In the genomic region with DNA sequence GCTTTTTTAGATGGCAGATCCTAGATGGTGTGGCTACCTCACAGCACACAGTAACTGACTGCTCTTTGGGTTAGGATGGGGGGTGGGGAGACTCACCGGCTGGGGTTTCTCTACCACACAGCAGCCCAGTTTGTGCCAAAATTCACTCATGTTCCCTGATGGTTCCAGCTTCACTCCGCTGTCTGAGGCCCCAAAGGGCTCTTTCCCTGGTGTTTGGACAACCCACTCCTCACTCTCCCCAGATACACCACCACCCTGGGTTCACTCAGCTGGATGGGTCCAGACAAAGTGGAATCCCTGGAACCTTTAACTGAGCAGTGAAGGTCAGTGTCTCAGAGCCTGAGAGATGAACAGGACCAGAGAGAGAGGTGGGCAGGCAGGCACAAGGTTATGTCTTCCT, we compare ENCODE assay signal across 8 cellular contexts. TPM values are rescaled to one million over a fixed set of nuclear protein-coding genes. Genes with fewer than 3 reads are reported as not detected.
DNase-seq lines count a peak whose midpoint lies in the region; ATAC-seq, FAIRE-seq and TF ChIP-seq lines count a peak whose summit lies in the region.
"Had no signal": no experiment of that assay in that cellular context is flagged by ENCODE, and none has a peak within 500 bp of the region (broad histone marks: within the 10 kb centered on the region; RNA-seq: fewer than 3 reads in every experiment).

No MANE protein-coding gene starts in this region.

- peak overlapping the region; percentile 89 to 97 (median 93) for H3K27ac Mint-ChIP-seq in IgD-negative memory B cell
- H3K27ac Mint-ChIP-seq in activated CD4-positive, alpha-beta memory T cell treated with anti-CD3 and anti-CD28 coated beads for 36 hours: peak overlapping the region; percentile 99
- H3K27ac Mint-ChIP-seq in stimulated activated effector memory CD8-positive, alpha-beta T cell treated with anti-CD3 and anti-CD28 coated beads, Interleukin-12 subunit alpha, Interleukin-12 subunit beta, amount 100 ng/mL, for 72 hours: peak overlapping the region; percentile 97

- H3K4me2 ChIP-seq in keratinocyte (ENCODE audit: control insufficient read depth, extremely low read depth, insufficient read depth, low read depth, low read length): peak overlapping the region; percentile 34

- no peak for TF ChIP-seq CTCF in keratinocyte (optimal IDR thresholded peaks at IDR 0.05 in 1 of 3, IDR thresholded peaks at IDR 0.05 in 1 of 3, conservative IDR thresholded peaks at IDR 0.05 in 1 of 3; ENCODE audit: extremely low read depth in 1 of 3, insufficient read depth in 2 of 3, low read length in 3 of 3)

- peaks cover 46% of the 10 kb centered on the region for H3K4me1 ChIP-seq in keratinocyte (ENCODE audit: control insufficient read depth, extremely low read depth, insufficient read depth, low read length)

- peaks cover 54% of the 10 kb centered on the region for H3K79me2 ChIP-seq in keratinocyte (ENCODE audit: control insufficient read depth, insufficient read depth, low read length)

- no peaks in the 10 kb centered on the region for H3K27me3 ChIP-seq in keratinocyte (ENCODE audit: control insufficient read depth, extremely low read depth, insufficient read depth, low read length)

- peaks cover 27% of the 10 kb centered on the region for H4K20me1 ChIP-seq in keratinocyte (ENCODE audit: control insufficient read depth, extremely low read depth, insufficient read depth, low read length)

- POLR2A ChIA-PET in activated CD4-positive, alpha-beta memory T cell treated with anti-CD3 and anti-CD28 coated beads for 36 hours (lab: Charles Lee): interaction anchor here (0.5 to 1.6 kb wide), 2 partner anchors 12 to 55 kb away, joined by 3 to 4 read pairs; no protein-coding TSS in a partner anchor

- no peak for FAIRE-seq in keratinocyte (lab: Jason Lieb, UNC)

- peaks cover 37 to 44% (median 38%) of the 10 kb centered on the region in 3 donors for H3K4me1 Mint-ChIP-seq in IgD-negative memory B cell
- peaks cover 53% of the 10 kb centered on the region for H3K4me1 Mint-ChIP-seq in activated CD4-positive, alpha-beta memory T cell treated with anti-CD3 and anti-CD28 coated beads for 36 hours (ENCODE audit: low read depth)
- H3K4me1 Mint-ChIP-seq in stimulated activated effector memory CD8-positive, alpha-beta T cell treated with anti-CD3 and anti-CD28 coated beads, Interleukin-12 subunit alpha, Interleukin-12 subunit beta, amount 100 ng/mL, for 72 hours: peaks cover 53% of the 10 kb centered on the region

- H3K9ac ChIP-seq in keratinocyte (ENCODE audit: control insufficient read depth, extremely low read depth, insufficient read depth, low read length): no peak overlapping the region

- H3K27ac ChIP-seq in keratinocyte (ENCODE audit: control insufficient read depth, insufficient read depth, low read length): peak overlapping the region; percentile 19

- DNase-seq in activated CD4-positive, alpha-beta memory T cell treated with anti-CD3 and anti-CD28 coated beads for 36 hours: no peak
- no peak for DNase-seq in keratinocyte (ENCODE audit: low read depth, low spot score)
- DNase-seq in stimulated activated effector memory CD8-positive, alpha-beta T cell treated with anti-CD3 and anti-CD28 coated beads, Interleukin-12 subunit alpha, Interleukin-12 subunit beta, amount 100 ng/mL, for 72 hours (ENCODE audit: low spot score in 2 of 2): no peak
- DNase-seq in 8988T: no peak
- no peak for DNase-seq in superior temporal gyrus (ENCODE audit: extremely low spot score)
- DNase-seq: NCI-H2029 treated with DMSO at 0.1 percent for 48 hours had no signal

- no peak for ATAC-seq in stimulated activated effector memory CD8-positive, alpha-beta T cell treated with anti-CD3 and anti-CD28 coated beads, Interleukin-12 subunit alpha, Interleukin-12 subunit beta, amount 100 ng/mL, for 72 hours
- ATAC-seq in GM19463 (IDR thresholded peaks at IDR 0.05; ENCODE audit: unreplicated experiment): no peak

- H3K27me3 Mint-ChIP-seq in IgD-negative memory B cell: no peaks in the 10 kb centered on the region
- no peaks in the 10 kb centered on the region for H3K27me3 Mint-ChIP-seq in activated CD4-positive, alpha-beta memory T cell treated with anti-CD3 and anti-CD28 coated beads for 36 hours

- intact Hi-C loops in activated CD4-positive, alpha-beta memory T cell treated with anti-CD3 and anti-CD28 coated beads for 36 hours (cut with micrococcal nuclease): loop anchor here (5.0 to 10.0 kb wide), 2 partner anchors 33 to 691 kb away; a partner anchor contains a TSS

- peaks cover 17% of the 10 kb centered on the region for H3K9me1 ChIP-seq in keratinocyte (ENCODE audit: control insufficient read depth, extremely low read depth, insufficient read depth, low read length)

- H2AFZ ChIP-seq in keratinocyte (ENCODE audit: control insufficient read depth, low read length): no peak overlapping the region

- H3K36me3 Mint-ChIP-seq in IgD-negative memory B cell: peaks cover 14% of the 10 kb centered on the region
- peaks cover 74% of the 10 kb centered on the region for H3K36me3 Mint-ChIP-seq in activated CD4-positive, alpha-beta memory T cell treated with anti-CD3 and anti-CD28 coated beads for 36 hours
- H3K36me3 Mint-ChIP-seq in stimulated activated effector memory CD8-positive, alpha-beta T cell treated with anti-CD3 and anti-CD28 coated beads, Interleukin-12 subunit alpha, Interleukin-12 subunit beta, amount 100 ng/mL, for 72 hours: peaks cover 89% of the 10 kb centered on the region

- H3K9me3 ChIP-seq in keratinocyte (ENCODE audit: control insufficient read depth, low read depth, low read length): no peaks in the 10 kb centered on the region

- peak overlapping the region; percentile 96 to 100 (median 98) for H3K4me3 Mint-ChIP-seq in IgD-negative memory B cell
- H3K4me3 Mint-ChIP-seq in activated CD4-positive, alpha-beta memory T cell treated with anti-CD3 and anti-CD28 coated beads for 36 hours: peak overlapping the region; percentile 98
- peak overlapping the region; percentile 94 for H3K4me3 Mint-ChIP-seq in stimulated activated effector memory CD8-positive, alpha-beta T cell treated with anti-CD3 and anti-CD28 coated beads, Interleukin-12 subunit alpha, Interleukin-12 subunit beta, amount 100 ng/mL, for 72 hours

- H3K36me3 ChIP-seq in keratinocyte (ENCODE audit: control insufficient read depth in 2 of 2, extremely low read depth in 1 of 2, insufficient read depth in 2 of 2, low read length in 2 of 2): peaks cover 45 to 64% of the 10 kb centered on the region in 2 experiments

- CTCF ChIA-PET in activated CD4-positive, alpha-beta memory T cell treated with anti-CD3 and anti-CD28 coated beads for 36 hours (lab: Charles Lee): interaction anchor here (0.9 to 3.2 kb wide), 3 partner anchors 8 to 100 kb away, joined by 3 to 32 read pairs (median 4); a partner anchor contains a TSS

- no peak overlapping the region for H3K4me3 ChIP-seq in keratinocyte (ENCODE audit: control insufficient read depth in 2 of 3, extremely low read depth in 1 of 3, insufficient read depth in 2 of 3, low read depth in 1 of 3, low read length in 3 of 3)

- dilution Hi-C loops in keratinocyte (cut with MboI; ENCODE audit: extremely low pct_ligation_motif_present, low sequenced_read_pairs): no loop called here

- H3K9me3 Mint-ChIP-seq in IgD-negative memory B cell: no peaks in the 10 kb centered on the region
- H3K9me3 Mint-ChIP-seq in activated CD4-positive, alpha-beta memory T cell treated with anti-CD3 and anti-CD28 coated beads for 36 hours: no peaks in the 10 kb centered on the region
- no peaks in the 10 kb centered on the region for H3K9me3 Mint-ChIP-seq in stimulated activated effector memory CD8-positive, alpha-beta T cell treated with anti-CD3 and anti-CD28 coated beads, Interleukin-12 subunit alpha, Interleukin-12 subunit beta, amount 100 ng/mL, for 72 hours

RNA-seq across cellular contexts. Expression of a gene that starts 3.8 kb away (rescaled TPM):
- polyA plus RNA-seq in IgD-negative memory B cell: 86.2 TPM
- 100 to 1,000 TPM; 135 to 136 TPM for total RNA-seq in activated CD4-positive, alpha-beta memory T cell treated with anti-CD3 and anti-CD28 coated beads for 36 hours
- 127 to 151 TPM (median 138 TPM) in 3 replicates for polyA plus RNA-seq in keratinocyte
- polyA plus RNA-seq in keratinocyte (2011; ENCODE audit: low read depth): 46.3 TPM
- polyA plus RNA-seq in keratinocyte (2011; cell fraction: cytosol; rRNA removed): 85.3 and 114 TPM in 2 replicates
- 210 and 233 TPM in 2 replicates for polyA plus RNA-seq in keratinocyte (2011; cell fraction: nucleus; rRNA removed)
- polyA plus RNA-seq in keratinocyte (2012; ENCODE audit: low replicate concordance): 95.9 and 137 TPM in 2 replicates
- 80.7 to 144 TPM (median 119 TPM) in 3 replicates for polyA minus RNA-seq in keratinocyte
- 98.6 TPM for polyA minus RNA-seq in keratinocyte (2011; cell fraction: cytosol; rRNA and poly(A)+ RNA removed)
- polyA minus RNA-seq in keratinocyte (2011; cell fraction: nucleus; rRNA and poly(A)+ RNA removed): 51.4 and 81.9 TPM in 2 replicates

RNA-seq across cellular contexts. Expression of a gene that starts 4.6 kb away (rescaled TPM):
- polyA plus RNA-seq in IgD-negative memory B cell (1.5 TPM), keratinocyte (8.8 to 16.4 TPM (median 10.8 TPM) in 3 replicates)
- total RNA-seq in activated CD4-positive, alpha-beta memory T cell treated with anti-CD3 and anti-CD28 coated beads for 36 hours: 1 to 10 TPM; 1.9 to 2.4 TPM
- polyA plus RNA-seq in keratinocyte (2011; ENCODE audit: low read depth): 2.5 TPM
- 13.3 and 18.1 TPM in 2 replicates for polyA plus RNA-seq in keratinocyte (2011; cell fraction: cytosol; rRNA removed)
- 9.2 and 11.2 TPM in 2 replicates for polyA plus RNA-seq in keratinocyte (2011; cell fraction: nucleus; rRNA removed)
- polyA plus RNA-seq in keratinocyte (2012; ENCODE audit: low replicate concordance): 6.4 and 7.7 TPM in 2 replicates
- polyA minus RNA-seq in keratinocyte: 3.6 to 7.1 TPM (median 4.4 TPM) in 3 replicates
- polyA minus RNA-seq in keratinocyte (2011; cell fraction: cytosol; rRNA and poly(A)+ RNA removed): 5.2 TPM
- 1.7 and 3.3 TPM in 2 replicates for polyA minus RNA-seq in keratinocyte (2011; cell fraction: nucleus; rRNA and poly(A)+ RNA removed)

RNA-seq across cellular contexts. Expression of a gene that starts 8.0 kb away (rescaled TPM):
- polyA plus RNA-seq in IgD-negative memory B cell (4.5 TPM), keratinocyte (0.26 to 0.40 TPM (median 0.39 TPM) in 3 replicates)
- total RNA-seq in activated CD4-positive, alpha-beta memory T cell treated with anti-CD3 and anti-CD28 coated beads for 36 hours: 1 to 10 TPM; 1.5 to 1.8 TPM
- polyA plus RNA-seq in keratinocyte (2011; ENCODE audit: low read depth): 0.54 TPM
- polyA plus RNA-seq in keratinocyte (2011; cell fraction: cytosol; rRNA removed): 0.27 and 0.64 TPM in 2 replicates
- 0.47 and 0.71 TPM in 2 replicates for polyA plus RNA-seq in keratinocyte (2011; cell fraction: nucleus; rRNA removed)
- polyA plus RNA-seq in keratinocyte (2012; ENCODE audit: low replicate concordance): 1.2 and 3.7 TPM in 2 replicates
- polyA minus RNA-seq in keratinocyte: 0.26 to 2.3 TPM in 2 of 3 replicates, not detected in the other
- polyA minus RNA-seq in keratinocyte (2011; cell fraction: cytosol; rRNA and poly(A)+ RNA removed): not detected
- 0.21 and 0.78 TPM in 2 replicates for polyA minus RNA-seq in keratinocyte (2011; cell fraction: nucleus; rRNA and poly(A)+ RNA removed)

RNA-seq across cellular contexts. Expression of a gene that starts 15.0 kb away (rescaled TPM):
- polyA plus RNA-seq in IgD-negative memory B cell: 5.5 TPM
- total RNA-seq in activated CD4-positive, alpha-beta memory T cell treated with anti-CD3 and anti-CD28 coated beads for 36 hours: 10 to 100 TPM; 13.6 to 14.9 TPM
- 11.5 to 13.3 TPM (median 11.8 TPM) in 3 replicates for polyA plus RNA-seq in keratinocyte
- polyA plus RNA-seq in keratinocyte (2011; ENCODE audit: low read depth): 8.4 TPM
- 9.1 and 11.2 TPM in 2 replicates for polyA plus RNA-seq in keratinocyte (2011; cell fraction: cytosol; rRNA removed)
- 15.5 and 16.1 TPM in 2 replicates for polyA plus RNA-seq in keratinocyte (2011; cell fraction: nucleus; rRNA removed)
- 5.4 and 5.9 TPM in 2 replicates for polyA plus RNA-seq in keratinocyte (2012; ENCODE audit: low replicate concordance)
- polyA minus RNA-seq in keratinocyte: 7.2 to 18.1 TPM (median 14.8 TPM) in 3 replicates
- polyA minus RNA-seq in keratinocyte (2011; cell fraction: cytosol; rRNA and poly(A)+ RNA removed): 8.1 TPM
- 4.0 and 7.9 TPM in 2 replicates for polyA minus RNA-seq in keratinocyte (2011; cell fraction: nucleus; rRNA and poly(A)+ RNA removed)

RNA-seq across cellular contexts. Expression of a gene that starts 19.2 kb away (rescaled TPM):
- polyA plus RNA-seq in IgD-negative memory B cell (0.13 TPM), keratinocyte (4.6 to 25.8 TPM (median 9.8 TPM) in 3 replicates)
- 1 to 10 TPM in 1 of 2 experiments, under 1 TPM in 1; 0.64 to 1.3 TPM for total RNA-seq in activated CD4-positive, alpha-beta memory T cell treated with anti-CD3 and anti-CD28 coated beads for 36 hours
- polyA plus RNA-seq in keratinocyte (2011; ENCODE audit: low read depth): 103 TPM
- 6.3 and 8.0 TPM in 2 replicates for polyA plus RNA-seq in keratinocyte (2011; cell fraction: cytosol; rRNA removed)
- 40.6 and 43.8 TPM in 2 replicates for polyA plus RNA-seq in keratinocyte (2011; cell fraction: nucleus; rRNA removed)
- 2.4 and 66.3 TPM in 2 replicates for polyA plus RNA-seq in keratinocyte (2012; ENCODE audit: low replicate concordance)
- polyA minus RNA-seq in keratinocyte: 2.5 to 16.6 TPM (median 6.5 TPM) in 3 replicates
- 5.0 TPM for polyA minus RNA-seq in keratinocyte (2011; cell fraction: cytosol; rRNA and poly(A)+ RNA removed)
- 7.5 and 9.9 TPM in 2 replicates for polyA minus RNA-seq in keratinocyte (2011; cell fraction: nucleus; rRNA and poly(A)+ RNA removed)
